In genomic region chr3:160134454-160134853, GRCh38 we compare ENCODE assay signal across 22 cellular contexts.
A peak's percentile ranks its signal among the peaks of the same experiment; 100 is the strongest.
DNase-seq lines count a peak whose midpoint lies in the region; ATAC-seq and TF ChIP-seq lines count a peak whose summit lies in the region.
"Had no signal": no experiment of that assay in that cellular context is flagged by ENCODE, and none has a peak within 500 bp of the region (broad histone marks: within the 10 kb centered on the region; RNA-seq: fewer than 3 reads in every experiment).

No MANE protein-coding gene starts in this region.

- in situ Hi-C loops in mammary epithelial cell (cut with MboI; ENCODE audit: low sequenced_read_pairs in 2 of 2): no loop called here

- intact Hi-C loops in MCF 10A (cut with micrococcal nuclease) (no loop called here), mammary epithelial cell (cut with micrococcal nuclease) (no loop called here)

- no peak overlapping the region for H3K27ac ChIP-seq in mammary epithelial cell (ENCODE audit: insufficient read depth, low read depth, low read length)
- H3K27ac ChIP-seq: colonic mucosa, Peyer's patch, tibial nerve had no signal

- H3K4me1 Mint-ChIP-seq in MCF 10A (ENCODE audit: insufficient read depth, unreplicated experiment): peaks cover 29% of the 10 kb centered on the region
- H3K4me1 Mint-ChIP-seq in stimulated activated naive B cell treated with anti-CD40 and anti-IgM and Interleukin-4, amounts not matched to agents 10 μg/mL and 1 μg/mL and 100 μg/mL, for 72 hours: peaks cover 11 to 21% of the 10 kb centered on the region in 2 donors

- no peak overlapping the region for H3K9ac ChIP-seq in mammary epithelial cell (ENCODE audit: insufficient read depth, low read length)

- CTCF ChIA-PET in MCF 10A (lab: Yijun Ruan, JAX): interaction anchor here (0.6 to 4.5 kb wide), 6 partner anchors 9 to 419 kb away, joined by 3 to 14 read pairs (median 4); no protein-coding TSS in a partner anchor
- CTCF ChIA-PET in mammary epithelial cell (lab: Charles Lee; ENCODE audit: low non-redundant PET): no interaction called here

- H3K4me3 Mint-ChIP-seq in MCF 10A (ENCODE audit: unreplicated experiment): no peak overlapping the region
- no peak overlapping the region for H3K4me3 Mint-ChIP-seq in stimulated activated naive B cell treated with anti-CD40 and anti-IgM and Interleukin-4, amounts not matched to agents 10 μg/mL and 1 μg/mL and 100 μg/mL, for 72 hours
- H3K4me3 Mint-ChIP-seq: activated CD4-positive, alpha-beta T cell treated with anti-CD3 and anti-CD28 coated beads for 36 hours; activated naive CD8-positive, alpha-beta T cell treated with anti-CD3 and anti-CD28 coated beads, Interleukin-2, amount 10 ng/mL, durations not matched to agents 7 days and 5 days; naive thymus-derived CD8-positive, alpha-beta T cell; stimulated activated naive CD8-positive, alpha-beta T cell treated with anti-CD3 and anti-CD28 coated beads, Interleukin-15, Interleukin-2, amounts not matched to agents 100 ng/mL and 50 ng/mL, for 24 hours had no signal

- no peaks in the 10 kb centered on the region for H4K20me1 ChIP-seq in mammary epithelial cell (ENCODE audit: insufficient read depth, low read length)

- DNase-seq in MCF 10A (ENCODE audit: unreplicated experiment) (peak; percentile 24), mammary epithelial cell (no peak), NOMO-1 treated with DMSO at 0.1 percent for 48 hours (lab: John Stamatoyannopoulos, UW; ENCODE audit: unreplicated experiment) (peak; percentile 52), epithelial cell of esophagus (ENCODE audit: low read depth) (peak; percentile 16), HuH-7 (ENCODE audit: low spot score) (no peak), NCI-H2171 treated with DMSO at 0.1 percent for 48 hours (lab: John Stamatoyannopoulos, UW) (no peak)
- no peak for DNase-seq in stimulated activated naive B cell treated with anti-CD40 and anti-IgM and Interleukin-4, amounts not matched to agents 10 μg/mL and 1 μg/mL and 100 μg/mL, for 72 hours
- DNase-seq: activated CD4-positive, alpha-beta T cell treated with anti-CD3 and anti-CD28 coated beads for 36 hours; activated naive CD8-positive, alpha-beta T cell treated with anti-CD3 and anti-CD28 coated beads, Interleukin-2, amount 10 ng/mL, durations not matched to agents 7 days and 5 days; colonic mucosa; kidney; naive thymus-derived CD8-positive, alpha-beta T cell; NCI-H1105 treated with DMSO at 0.1 percent for 48 hours; NCI-H774; Peyer's patch; posterior cingulate gyrus; stimulated activated CD4-positive, alpha-beta T cell treated with anti-CD3 and anti-CD28 coated beads, Interleukin-2, amount 100 ng/mL, for 24 hours had no signal

- H3K4me3 ChIP-seq in mammary epithelial cell (replicated peaks in 1 of 3; ENCODE audit: insufficient read depth in 1 of 3, low read depth in 2 of 3, low read length in 3 of 3) (no peak overlapping the region), epithelial cell of esophagus (ENCODE audit: low read length) (no peak overlapping the region)
- H3K4me3 ChIP-seq: colonic mucosa, Peyer's patch, tibial nerve had no signal

- H3K27ac Mint-ChIP-seq in MCF 10A (ENCODE audit: low read depth, unreplicated experiment): no peak overlapping the region
- H3K27ac Mint-ChIP-seq in stimulated activated naive B cell treated with anti-CD40 and anti-IgM and Interleukin-4, amounts not matched to agents 10 μg/mL and 1 μg/mL and 100 μg/mL, for 72 hours: no peak overlapping the region
- H3K27ac Mint-ChIP-seq: activated CD4-positive, alpha-beta T cell treated with anti-CD3 and anti-CD28 coated beads for 36 hours; activated naive CD8-positive, alpha-beta T cell treated with anti-CD3 and anti-CD28 coated beads, Interleukin-2, amount 10 ng/mL, durations not matched to agents 7 days and 5 days; activated T-helper 2 cell treated with anti-CD3 and anti-CD28 coated beads, Interferon-gamma antibody, Interleukin-2, Interleukin-4, amounts not matched to agents 10 μg/mL and 5 μg/mL and 100 μg/mL, durations not matched to agents 14 hours and 24 hours and 36 hours; naive thymus-derived CD8-positive, alpha-beta T cell; stimulated activated naive CD8-positive, alpha-beta T cell treated with anti-CD3 and anti-CD28 coated beads, Interleukin-15, Interleukin-2, amounts not matched to agents 100 ng/mL and 50 ng/mL, for 24 hours had no signal

- no peak overlapping the region for H3K4me2 ChIP-seq in mammary epithelial cell (ENCODE audit: insufficient read depth, low read depth, low read length)

- no TSS peak for BruUV-seq in MCF 10A (replicated peaks; lab: Mats Ljungman, UMichigan)
- BruUV-seq in mammary epithelial cell (replicated peaks; lab: Mats Ljungman, UMichigan): no TSS peak

- 97% methylated on average over 4 of the region's 4 CpGs for WGBS in mammary epithelial cell (ENCODE audit: low coverage, missing lambda C conversion rate)

- POLR2A ChIA-PET in MCF 10A (lab: Yijun Ruan, JAX): no interaction called here

- no peaks in the 10 kb centered on the region for H3K27me3 ChIP-seq in mammary epithelial cell (ENCODE audit: insufficient read depth, low read length)
- H3K27me3 ChIP-seq: BE2C, colonic mucosa, Peyer's patch, tibial nerve had no signal

- dilution Hi-C loops in mammary epithelial cell (cut with HindIII; ENCODE audit: low sequenced_read_pairs): no loop called here

- no peaks in the 10 kb centered on the region for H3K79me2 ChIP-seq in mammary epithelial cell (ENCODE audit: insufficient read depth, low read length)

- H3K27me3 Mint-ChIP-seq in MCF 10A (ENCODE audit: insufficient read depth, unreplicated experiment): no peaks in the 10 kb centered on the region
- peaks cover under 1 to 1% of the 10 kb centered on the region in 2 donors for H3K27me3 Mint-ChIP-seq in stimulated activated naive B cell treated with anti-CD40 and anti-IgM and Interleukin-4, amounts not matched to agents 10 μg/mL and 1 μg/mL and 100 μg/mL, for 72 hours
- H3K27me3 Mint-ChIP-seq: stimulated activated naive CD8-positive, alpha-beta T cell treated with anti-CD3 and anti-CD28 coated beads, Interleukin-15, Interleukin-2, amounts not matched to agents 100 ng/mL and 50 ng/mL, for 24 hours had no signal

- H3K9me3 ChIP-seq in mammary epithelial cell (replicated peaks; ENCODE audit: insufficient read depth, low read length): no peaks in the 10 kb centered on the region
- H3K9me3 ChIP-seq: BE2C, colonic mucosa, Peyer's patch, tibial nerve had no signal

- TF ChIP-seq CTCF in MCF 10A (IDR thresholded peaks at IDR 0.05; ENCODE audit: unreplicated experiment) (no peak), mammary epithelial cell (conservative IDR thresholded peaks at IDR 0.05 in 1 of 2, IDR thresholded peaks at IDR 0.05 in 1 of 2; ENCODE audit: extremely low read depth in 1 of 2, insufficient read depth in 1 of 2, low read depth in 1 of 2, low read length in 2 of 2) (no peak), epithelial cell of esophagus (IDR thresholded peaks at IDR 0.05; ENCODE audit: insufficient read depth, low read depth, low read length, missing control alignments) (peak; percentile 15)

- no peaks in the 10 kb centered on the region for H3K9me3 Mint-ChIP-seq in MCF 10A (ENCODE audit: unreplicated experiment)
- no peaks in the 10 kb centered on the region for H3K9me3 Mint-ChIP-seq in stimulated activated naive B cell treated with anti-CD40 and anti-IgM and Interleukin-4, amounts not matched to agents 10 μg/mL and 1 μg/mL and 100 μg/mL, for 72 hours
- H3K9me3 Mint-ChIP-seq: activated naive CD8-positive, alpha-beta T cell treated with anti-CD3 and anti-CD28 coated beads, Interleukin-2, amount 10 ng/mL, durations not matched to agents 7 days and 5 days; activated T-helper 2 cell treated with anti-CD3 and anti-CD28 coated beads, Interferon-gamma antibody, Interleukin-2, Interleukin-4, amounts not matched to agents 10 μg/mL and 5 μg/mL and 100 μg/mL, durations not matched to agents 14 hours and 24 hours and 36 hours; naive thymus-derived CD8-positive, alpha-beta T cell; stimulated activated naive CD8-positive, alpha-beta T cell treated with anti-CD3 and anti-CD28 coated beads, Interleukin-15, Interleukin-2, amounts not matched to agents 100 ng/mL and 50 ng/mL, for 24 hours had no signal

- ATAC-seq in GM21360 (IDR thresholded peaks at IDR 0.05; ENCODE audit: unreplicated experiment): no peak
- ATAC-seq in stimulated activated naive B cell treated with anti-CD40 and anti-IgM and Interleukin-4, amounts not matched to agents 10 μg/mL and 1 μg/mL and 100 μg/mL, for 72 hours (replicated peaks): no peak
- ATAC-seq: activated CD4-positive, alpha-beta T cell treated with anti-CD3 and anti-CD28 coated beads for 36 hours; naive thymus-derived CD8-positive, alpha-beta T cell had no signal

- H2AFZ ChIP-seq in mammary epithelial cell (ENCODE audit: low read depth, low read length): no peak overlapping the region

- H3K36me3 ChIP-seq in mammary epithelial cell (ENCODE audit: insufficient read depth, low read length): no peaks in the 10 kb centered on the region
- H3K36me3 ChIP-seq: BE2C, colonic mucosa, Peyer's patch, tibial nerve had no signal

- peaks cover 11% of the 10 kb centered on the region for H3K4me1 ChIP-seq in mammary epithelial cell (ENCODE audit: insufficient read depth, low read length)
- H3K4me1 ChIP-seq: BE2C, colonic mucosa, Peyer's patch had no signal

- no peaks in the 10 kb centered on the region for H3K36me3 Mint-ChIP-seq in MCF 10A (ENCODE audit: insufficient read depth, unreplicated experiment)
- H3K36me3 Mint-ChIP-seq in stimulated activated naive B cell treated with anti-CD40 and anti-IgM and Interleukin-4, amounts not matched to agents 10 μg/mL and 1 μg/mL and 100 μg/mL, for 72 hours: no peaks in the 10 kb centered on the region
- H3K36me3 Mint-ChIP-seq: activated naive CD8-positive, alpha-beta T cell treated with anti-CD3 and anti-CD28 coated beads, Interleukin-2, amount 10 ng/mL, durations not matched to agents 7 days and 5 days; naive thymus-derived CD8-positive, alpha-beta T cell had no signal

Comparison
In these comparisons a context has a peak if more than half of its experiments do, and no peak if none do; other contexts are left out.
1. DNase-seq: peak in MCF 10A (single experiment), NOMO-1 treated with DMSO at 0.1 percent for 48 hours (single experiment) and epithelial cell of esophagus (single experiment); none in mammary epithelial cell (single experiment), HuH-7 (single experiment), NCI-H2171 treated with DMSO at 0.1 percent for 48 hours (single experiment) and stimulated activated naive B cell treated with anti-CD40 and anti-IgM and Interleukin-4, amounts not matched to agents 10 μg/mL and 1 μg/mL and 100 μg/mL, for 72 hours (single experiment).